ENCODE assay signal across 12 cellular contexts in genomic region chr19:18605196-18605545, GRCh38. TPM values are rescaled to one million over a fixed set of nuclear protein-coding genes. Genes with fewer than 3 reads are reported as not detected.
DNase-seq lines count a peak whose midpoint lies in the region; FAIRE-seq and TF ChIP-seq lines count a peak whose summit lies in the region.
"Had no signal": no experiment of that assay in that cellular context is flagged by ENCODE, and none has a peak within 500 bp of the region (broad histone marks: within the 10 kb centered on the region; RNA-seq: fewer than 3 reads in every experiment).

No MANE protein-coding gene starts in this region.

- H3F3A ChIP-seq in neural cell (ENCODE audit: insufficient read depth, low read length, poor library complexity, severe bottlenecking) = no peaks in the 10 kb centered on the region

- H3K36me3 Mint-ChIP-seq in H9 (ENCODE audit: insufficient read depth in 1 of 3, low read depth in 3 of 3) (peaks cover 0 to 6% (median 0%) of the 10 kb centered on the region in 3 experiments; a peak in 2 of 7 replicates), brain (no peaks in the 10 kb centered on the region)

- H3K4me1 ChIP-seq in H9 (ENCODE audit: insufficient read depth, low read length) = peaks cover 9% of the 10 kb centered on the region

- H3K9me3 ChIP-seq in H9 (ENCODE audit: control insufficient read depth, low read depth, low read length) (no peaks in the 10 kb centered on the region), neural cell (ENCODE audit: low read length) (no peaks in the 10 kb centered on the region)

- TF ChIP-seq EP300 in neural cell (conservative IDR thresholded peaks at IDR 0.05; ENCODE audit: poor library complexity, severe bottlenecking) = no peak

- no peak overlapping the region for H2BK15ac ChIP-seq in H9 (ENCODE audit: low read depth, low read length)

- H3T11ph ChIP-seq in H9 (ENCODE audit: low read length) = no peak overlapping the region

- H3K27ac ChIP-seq in H9 (ENCODE audit: insufficient read length, low read depth, low read length) (no peak overlapping the region), neural cell (ENCODE audit: low read length) (no peak overlapping the region)

- H3K27me3 Mint-ChIP-seq in H9 (ENCODE audit: low read depth) = peaks cover 86% of the 10 kb centered on the region
- peaks cover 86% of the 10 kb centered on the region for H3K27me3 Mint-ChIP-seq in brain

- no peak overlapping the region for H3K18ac ChIP-seq in H9 (ENCODE audit: insufficient read length, low read depth, low read length)

- TF ChIP-seq CTCF in H9 (conservative IDR thresholded peaks at IDR 0.05) = no peak
- no peak for TF ChIP-seq CTCF in brain (conservative IDR thresholded peaks at IDR 0.05)
- TF ChIP-seq CTCF in neural cell (IDR thresholded peaks at IDR 0.05; ENCODE audit: poor library complexity, severe bottlenecking) = no peak

- H3K79me2 ChIP-seq in H9 (ENCODE audit: insufficient read depth, low read length) (no peaks in the 10 kb centered on the region), neural cell (replicated peaks; ENCODE audit: insufficient read depth, low read length) (no peaks in the 10 kb centered on the region)

- H3K9me3 Mint-ChIP-seq in H9 (no peaks in the 10 kb centered on the region; a peak in 1 of 5 replicates), brain (no peaks in the 10 kb centered on the region)

- H3K14ac ChIP-seq in H9 (ENCODE audit: insufficient read depth, low read length) = no peak overlapping the region

- H2BK5ac ChIP-seq in H9 (ENCODE audit: insufficient read length, low read length) = no peak overlapping the region

- H2BK20ac ChIP-seq in H9 (ENCODE audit: low read depth, low read length, poor library complexity, severe bottlenecking) = no peak overlapping the region

- no peak overlapping the region for H4K91ac ChIP-seq in H9 (ENCODE audit: insufficient read length, low read depth, low read length)

- no peaks in the 10 kb centered on the region for H3K9me2 ChIP-seq in neural cell (ENCODE audit: insufficient read depth, low read length)

- H3K36me3 ChIP-seq in neural cell (ENCODE audit: insufficient read depth, low read length) = no peaks in the 10 kb centered on the region

- H4K20me1 ChIP-seq in H9 (ENCODE audit: control insufficient read depth, insufficient read depth, insufficient read length) = no peaks in the 10 kb centered on the region
- H4K20me1 ChIP-seq in neural cell (ENCODE audit: insufficient read depth) = no peaks in the 10 kb centered on the region

- H4K8ac ChIP-seq in H9 (replicated peaks; ENCODE audit: insufficient read length, low read depth, low read length) = no peak overlapping the region

- H2AFZ ChIP-seq in H9 (ENCODE audit: low read length) (no peak overlapping the region), neural cell (ENCODE audit: low read depth, low read length) (no peak overlapping the region)

- TF ChIP-seq RAD21 in neural cell (conservative IDR thresholded peaks at IDR 0.05) = no peak

- no peak overlapping the region for H3K4ac ChIP-seq in H9 (ENCODE audit: low read depth, low read length)

- no peak overlapping the region for H3K23ac ChIP-seq in H9 (ENCODE audit: insufficient read length, low read depth, low read length)

- H3K4me2 ChIP-seq in H9 (ENCODE audit: insufficient read depth, insufficient read length, low read length) (peak overlapping the region; percentile 1), neural cell (ENCODE audit: low read length) (no peak overlapping the region)

- no peak overlapping the region for H2BK12ac ChIP-seq in H9 (ENCODE audit: insufficient read length, low read depth, low read length)

- FAIRE-seq in HTR-8/SVneo (lab: Jason Lieb, UNC) = no peak
- FAIRE-seq: bronchial epithelial cell had no signal

- peaks cover 3% of the 10 kb centered on the region for H3K23me2 ChIP-seq in H9 (ENCODE audit: insufficient read length, low read depth, low read length, poor library complexity, severe bottlenecking)

- H3K9ac ChIP-seq in H9 (ENCODE audit: extremely low read depth, insufficient read length, low read length) (no peak overlapping the region), neural cell (ENCODE audit: low read length) (no peak overlapping the region)

- WGBS in H9 (ENCODE audit: extremely low coverage, insufficient read length, low lambda C conversion rate) = no CpG with 5 or more reads among the region's 17 CpGs

- H3K4me3 ChIP-seq in neural cell (ENCODE audit: low read length) = no peak overlapping the region

- H2AK5ac ChIP-seq in H9 (ENCODE audit: insufficient read length, low read length) = no peak overlapping the region

- no peak overlapping the region for H2BK120ac ChIP-seq in H9 (ENCODE audit: low read depth, low read length, poor library complexity, severe bottlenecking)

- H3K4me1 Mint-ChIP-seq in H9 (peaks cover 31 to 43% of the 10 kb centered on the region in 2 experiments), brain (peaks cover 30% of the 10 kb centered on the region)

- DNase-seq in H9 = no peak
- no peak for DNase-seq in HTR-8/SVneo (ENCODE audit: insufficient read length, low spot score)
- DNase-seq in superior temporal gyrus (ENCODE audit: extremely low spot score) = no peak
- no peak for DNase-seq in SKM-1 treated with dmso at 0.1 percent for 144 hours (lab: John Stamatoyannopoulos, UW; ENCODE audit: unreplicated experiment)
- DNase-seq: CD4-positive, CD25-positive, alpha-beta regulatory T cell; NCI-H1105; NCI-H82; T-helper 2 cell; trophoblast cell had no signal

- H4K5ac ChIP-seq in H9 (ENCODE audit: insufficient read length, low read depth, low read length) = no peak overlapping the region

- H3K79me1 ChIP-seq in H9 (ENCODE audit: insufficient read depth, low read depth, low read length, poor library complexity, severe bottlenecking) = no peaks in the 10 kb centered on the region

- H3K4me3 Mint-ChIP-seq in H9 = peak overlapping the region; percentile 64 to 75
- peak overlapping the region; percentile 74 to 86 (median 77) for H3K4me3 Mint-ChIP-seq in brain

- no peak overlapping the region for H3K56ac ChIP-seq in H9 (ENCODE audit: insufficient read length, low read depth, low read length)

- H3K27me3 ChIP-seq in H9 (ENCODE audit: insufficient read depth, low read length) (peaks cover 64% of the 10 kb centered on the region), neural cell (ENCODE audit: insufficient read depth, low read depth, low read length) (peaks cover 83% of the 10 kb centered on the region)

- peak overlapping the region in 2 of 3 experiments; percentile 26 to 40; a peak in 2 of 7 replicates for H3K27ac Mint-ChIP-seq in H9
- H3K27ac Mint-ChIP-seq in brain = peak overlapping the region in 2 of 5 experiments; percentile 52 to 73

TF ChIP-seq in neural cell, 6 proteins besides CTCF, POLR2A, EP300 and RAD21:
- TF ChIP-seq TAF1 (IDR thresholded peaks at IDR 0.05; ENCODE audit: low read depth) (no peak), EZH2 (IDR thresholded peaks at IDR 0.05; ENCODE audit: borderline replicate concordance, insufficient read depth, low read length, poor library complexity, severe bottlenecking) (peak; percentile 11)

RNA-seq across cellular contexts. Expression of gene CRLF1, which starts 1.4 kb away (rescaled TPM):
- total RNA-seq in H9 (2021) = 13.9 and 16.2 TPM in 2 replicates
- polyA plus RNA-seq in brain (ENCODE audit: insufficient read depth, low read depth, low replicate concordance) = 22.2 TPM
- polyA plus RNA-seq in neural cell = 3.3 and 14.2 TPM in 2 replicates
- not detected in 2 replicates for polyA minus RNA-seq in neural cell
- total RNA-seq: CD4-positive, CD25-positive, alpha-beta regulatory T cell had no signal

RNA-seq across cellular contexts. Expression of gene TMEM59L, which starts 7.5 kb away (rescaled TPM):
- 11.2 and 12.0 TPM in 2 replicates for total RNA-seq in H9 (2021)
- 124 TPM for polyA plus RNA-seq in brain (ENCODE audit: insufficient read depth, low read depth, low replicate concordance)
- 138 and 173 TPM in 2 replicates for polyA plus RNA-seq in neural cell
- polyA minus RNA-seq in neural cell = 39.4 and 42.1 TPM in 2 replicates
- total RNA-seq: CD4-positive, CD25-positive, alpha-beta regulatory T cell had no signal
- polyA plus RNA-seq: CD4-positive, CD25-positive, alpha-beta regulatory T cell had no signal

RNA-seq across cellular contexts. Expression of gene REX1BD, which starts 16.6 kb away (rescaled TPM):
- total RNA-seq in H9 (2021) = 72.3 and 79.0 TPM in 2 replicates
- polyA plus RNA-seq in brain (ENCODE audit: insufficient read depth, low read depth, low replicate concordance) (32.9 TPM), neural cell (214 and 277 TPM in 2 replicates)
- 21.4 and 24.6 TPM in 2 replicates for polyA minus RNA-seq in neural cell

RNA-seq across cellular contexts. Expression of gene KLHL26, which starts 31.7 kb away (rescaled TPM):
- total RNA-seq in H9 (2021) = 9.8 and 10.7 TPM in 2 replicates
- polyA plus RNA-seq in brain (ENCODE audit: insufficient read depth, low read depth, low replicate concordance) = 10.9 TPM
- polyA plus RNA-seq in neural cell = 4.7 and 8.0 TPM in 2 replicates
- 14.6 TPM in 2 replicates for polyA minus RNA-seq in neural cell

RNA-seq across cellular contexts. Expression of gene UBA52, which starts 33.5 kb away (rescaled TPM):
- 1,265 and 1,276 TPM in 2 replicates for total RNA-seq in H9 (2021)
- polyA plus RNA-seq in brain (ENCODE audit: insufficient read depth, low read depth, low replicate concordance) (1,684 TPM), neural cell (709 and 765 TPM in 2 replicates)
- polyA minus RNA-seq in neural cell = 234 and 279 TPM in 2 replicates
